29 cellular contexts compared by ENCODE assay signal in genomic region chr14:55849833-55850232, GRCh38.
"Had no signal": no experiment of that assay in that cellular context is flagged by ENCODE, and none has a peak within 500 bp of the region (broad histone marks: within the 10 kb centered on the region; RNA-seq: fewer than 3 reads in every experiment).

No MANE protein-coding gene starts in this region.

- H3K4me3 ChIP-seq: ascending aorta, breast epithelium, cardiac muscle cell, esophagus muscularis mucosa, gastrocnemius medialis, heart left ventricle had no signal

- H3K27me3 ChIP-seq: ascending aorta, breast epithelium, cardiac muscle cell, esophagus muscularis mucosa, gastrocnemius medialis, heart left ventricle had no signal

- ATAC-seq: activated CD4-positive, alpha-beta T cell treated with anti-CD3 and anti-CD28 coated beads for 36 hours; activated CD8-positive, alpha-beta memory T cell treated with anti-CD3 and anti-CD28 coated beads, Interleukin-2, amount 10 ng/mL, durations not matched to agents 7 days and 5 days; activated CD8-positive, alpha-beta T cell treated with anti-CD3 and anti-CD28 coated beads, Interleukin-2, amount 10 ng/mL, durations not matched to agents 7 days and 5 days; activated naive CD4-positive, alpha-beta T cell treated with anti-CD3 and anti-CD28 coated beads, Interleukin-2, amount 50 U/mL, for 72 hours; effector memory CD8-positive, alpha-beta T cell; foreskin keratinocyte; gastrocnemius medialis; heart left ventricle had no signal

- H3K27ac ChIP-seq: ascending aorta, breast epithelium, cardiac muscle cell, esophagus muscularis mucosa, foreskin keratinocyte, gastrocnemius medialis, heart left ventricle had no signal

- H3K9me3 ChIP-seq: ascending aorta, breast epithelium, gastrocnemius medialis had no signal

- H3K4me1 ChIP-seq: breast epithelium, foreskin keratinocyte had no signal

- DNase-seq: activated CD4-positive, alpha-beta memory T cell treated with anti-CD3 and anti-CD28 coated beads for 36 hours; activated CD4-positive, alpha-beta T cell treated with anti-CD3 and anti-CD28 coated beads for 36 hours; activated CD4-positive, alpha-beta T cell treated with anti-CD3 and anti-CD28 coated beads, Interleukin-2, amount 10 ng/mL, durations not matched to agents 24 days and 14 days; activated CD4-positive, CD25-positive, alpha-beta regulatory T cell; activated CD4-positive, CD25-positive, alpha-beta regulatory T cell treated with anti-CD3 and anti-CD28 coated beads, Interleukin-2, amount 50 U/mL, for 72 hours; activated CD8-positive, alpha-beta memory T cell treated with anti-CD3 and anti-CD28 coated beads, Interleukin-2, amount 10 ng/mL, durations not matched to agents 7 days and 5 days; activated CD8-positive, alpha-beta memory T cell treated with anti-CD3 and anti-CD28 coated beads, Interleukin-2, amount 50 U/mL, for 4 hours; activated CD8-positive, alpha-beta T cell treated with anti-CD3 and anti-CD28 coated beads, Interleukin-2, amount 10 ng/mL, durations not matched to agents 7 days and 5 days; activated gamma-delta T cell; activated naive CD4-positive, alpha-beta T cell; activated naive CD4-positive, alpha-beta T cell treated with anti-CD3 and anti-CD28 coated beads, Interleukin-2, amount 10 ng/mL, durations not matched to agents 7 days and 5 days; activated naive CD8-positive, alpha-beta T cell treated with anti-CD3 and anti-CD28 coated beads, Interleukin-2, amount 10 ng/mL, durations not matched to agents 7 days and 5 days; activated T-cell treated with anti-CD3 and anti-CD28 coated beads, Interleukin-2, amount 50 U/mL, for 1 hour; activated T-cell treated with anti-CD3 and anti-CD28 coated beads, Interleukin-2, amount 50 U/mL, for 72 hours; cortex of kidney; dermis blood vessel endothelial cell; effector CD4-positive, alpha-beta T cell; effector memory CD8-positive, alpha-beta T cell; erythroblast; foreskin keratinocyte; gastrocnemius medialis; glutamatergic neuron; heart left ventricle; T-helper 2 cell had no signal

- H3K36me3 ChIP-seq: ascending aorta, breast epithelium, cardiac muscle cell, esophagus muscularis mucosa, gastrocnemius medialis, heart left ventricle had no signal
